20 cellular contexts compared by ENCODE assay signal in the genomic region with DNA sequence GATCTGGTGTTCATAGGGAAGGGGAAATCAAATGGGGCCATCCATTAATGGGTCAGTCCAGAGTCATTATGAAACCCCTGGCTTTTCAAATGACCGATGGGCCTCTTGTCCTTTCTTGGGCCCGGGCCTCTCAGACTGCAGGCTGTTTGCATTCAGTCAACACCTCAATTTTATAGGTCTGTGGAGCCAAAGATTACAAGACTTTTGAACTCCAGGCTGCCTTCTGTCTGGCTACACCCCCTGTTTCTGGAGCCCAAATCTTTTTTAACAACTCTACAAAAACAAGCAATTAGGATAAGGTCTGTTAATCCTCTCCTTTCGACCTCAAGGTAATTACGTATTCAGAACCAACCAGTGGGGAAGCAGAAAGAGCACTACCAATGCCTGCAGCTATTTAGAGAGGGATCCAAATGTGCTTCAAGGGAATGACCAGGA. TPM values are rescaled to one million over a fixed set of nuclear protein-coding genes. Genes with fewer than 3 reads are reported as not detected.
A peak's percentile ranks its signal among the peaks of the same experiment; 100 is the strongest.
DNase-seq lines count a peak whose midpoint lies in the region; ATAC-seq, FAIRE-seq and TF ChIP-seq lines count a peak whose summit lies in the region.
"Had no signal": no experiment of that assay in that cellular context is flagged by ENCODE, and none has a peak within 500 bp of the region (broad histone marks: within the 10 kb centered on the region; RNA-seq: fewer than 3 reads in every experiment).

No MANE protein-coding gene starts in this region.

- CTCF ChIA-PET in Caco-2 (lab: Charles Lee) (no interaction called here), endothelial cell of umbilical vein (lab: Charles Lee) (interaction anchor here (0.8 to 1.4 kb wide), 6 partner anchors 9 to 322 kb away, joined by 3 to 5 read pairs (median 3); no protein-coding TSS in a partner anchor)

- H3K9ac ChIP-seq in HUES48 (ENCODE audit: low read depth, low read length) (no peak overlapping the region), endothelial cell of umbilical vein (replicated peaks; ENCODE audit: extremely low read depth, insufficient read depth, low read length) (no peak overlapping the region)
- H3K9ac ChIP-seq: KMS-11 had no signal

- peak overlapping the region; percentile 9 for H3K27ac Mint-ChIP-seq in Caco-2 (ENCODE audit: unreplicated experiment)
- peak overlapping the region; percentile 44 for H3K27ac Mint-ChIP-seq in neural crest cell (ENCODE audit: unreplicated experiment)
- H3K27ac Mint-ChIP-seq: activated CD8-positive, alpha-beta T cell treated with anti-CD3 and anti-CD28 coated beads for 36 hours; activated T-helper 2 cell treated with anti-CD3 and anti-CD28 coated beads, Interferon-gamma antibody, Interleukin-2, Interleukin-4, amounts not matched to agents 10 μg/mL and 5 μg/mL and 100 μg/mL, durations not matched to agents 14 hours and 24 hours and 36 hours; dendritic cell treated with granulocyte-macrophage colony-stimulating factor and Interleukin-4, amounts not matched to agents 40 ng/mL and 50 ng/mL, for 4 days; memory B cell had no signal

- no peaks in the 10 kb centered on the region for H3K79me2 ChIP-seq in endothelial cell of umbilical vein (ENCODE audit: control insufficient read depth, insufficient read depth, low read length)

- H3K27me3 Mint-ChIP-seq in Caco-2 (ENCODE audit: insufficient read depth, unreplicated experiment) (no peaks in the 10 kb centered on the region), neural crest cell (ENCODE audit: low read depth) (no peaks in the 10 kb centered on the region)
- H3K27me3 Mint-ChIP-seq: activated CD8-positive, alpha-beta T cell treated with anti-CD3 and anti-CD28 coated beads for 36 hours; dendritic cell treated with granulocyte-macrophage colony-stimulating factor and Interleukin-4, amounts not matched to agents 40 ng/mL and 50 ng/mL, for 4 days; memory B cell; stimulated activated naive CD8-positive, alpha-beta T cell treated with anti-CD3 and anti-CD28 coated beads, Interleukin-15, amount 100 ng/mL, for 72 hours had no signal

- H3K4me3 Mint-ChIP-seq in Caco-2 (ENCODE audit: unreplicated experiment) (peak overlapping the region; percentile 20), neural crest cell (peak overlapping the region; percentile 28)
- H3K4me3 Mint-ChIP-seq: activated CD8-positive, alpha-beta T cell treated with anti-CD3 and anti-CD28 coated beads for 36 hours; dendritic cell treated with granulocyte-macrophage colony-stimulating factor and Interleukin-4, amounts not matched to agents 40 ng/mL and 50 ng/mL, for 4 days; memory B cell; stimulated activated naive CD8-positive, alpha-beta T cell treated with anti-CD3 and anti-CD28 coated beads, Interleukin-15, amount 100 ng/mL, for 72 hours had no signal

- DNase-seq in Caco-2 = peak in 1 of 2 experiments; percentile 41
- DNase-seq in endothelial cell of umbilical vein (ENCODE audit: low read depth, low spot score) = no peak
- no peak for DNase-seq in neural crest cell (ENCODE audit: low read depth, low spot score)
- DNase-seq in NCI-H446 (lab: John Stamatoyannopoulos, UW) = no peak
- DNase-seq: activated CD8-positive, alpha-beta T cell treated with anti-CD3 and anti-CD28 coated beads for 36 hours; AML-193; amniotic stem cell; NCI-H1436 treated with DMSO at 0.1 percent for 48 hours; nucleus accumbens; stimulated activated naive CD8-positive, alpha-beta T cell treated with anti-CD3 and anti-CD28 coated beads, Interleukin-15, amount 100 ng/mL, for 72 hours had no signal

- H3K36me3 Mint-ChIP-seq in Caco-2 (ENCODE audit: insufficient read depth, unreplicated experiment) (no peaks in the 10 kb centered on the region), neural crest cell (ENCODE audit: low read depth) (no peaks in the 10 kb centered on the region)
- H3K36me3 Mint-ChIP-seq: memory B cell had no signal

- H3K27ac ChIP-seq in HUES48 (ENCODE audit: low read depth, low read length) (peak overlapping the region; percentile 21), endothelial cell of umbilical vein (ENCODE audit: insufficient read depth, low read depth, low read length) (no peak overlapping the region)
- H3K27ac ChIP-seq: KMS-11, SJSA1 had no signal

- H3K4me3 ChIP-seq in Caco-2 (ENCODE audit: low read depth, low read length) (no peak overlapping the region), HUES48 (ENCODE audit: low read depth, low read length) (no peak overlapping the region), endothelial cell of umbilical vein (replicated peaks in 1 of 3; ENCODE audit: insufficient read depth in 1 of 3, low read depth in 1 of 3, low read length in 3 of 3) (no peak overlapping the region)
- H3K4me3 ChIP-seq: SJSA1 had no signal

- no peak for TF ChIP-seq CTCF in Caco-2 (IDR thresholded peaks at IDR 0.05; ENCODE audit: insufficient read depth in 1 of 2, low read depth in 1 of 2, low read length in 1 of 2, severe bottlenecking in 1 of 2, unreplicated experiment in 1 of 2)
- no peak for TF ChIP-seq CTCF in endothelial cell of umbilical vein (IDR thresholded peaks at IDR 0.05; ENCODE audit: extremely low read depth in 1 of 2, insufficient read depth in 1 of 2, low read depth in 1 of 2, low read length in 2 of 2)
- TF ChIP-seq CTCF in neural crest cell (conservative IDR thresholded peaks at IDR 0.05) = no peak

- intact Hi-C loops in Caco-2 (cut with micrococcal nuclease; ENCODE audit: unreplicated experiment) = loop anchor here (1.0 kb wide), 1 partner anchor 10 kb away; no protein-coding TSS in a partner anchor
- intact Hi-C loops in endothelial cell of umbilical vein (cut with micrococcal nuclease) = loop anchor here (1.0 kb wide), 1 partner anchor 10 kb away; no protein-coding TSS in a partner anchor

- no peaks in the 10 kb centered on the region for H3K9me3 Mint-ChIP-seq in Caco-2 (ENCODE audit: unreplicated experiment)
- peaks cover 4% of the 10 kb centered on the region for H3K9me3 Mint-ChIP-seq in neural crest cell
- H3K9me3 Mint-ChIP-seq: activated CD8-positive, alpha-beta T cell treated with anti-CD3 and anti-CD28 coated beads for 36 hours; activated T-helper 2 cell treated with anti-CD3 and anti-CD28 coated beads, Interferon-gamma antibody, Interleukin-2, Interleukin-4, amounts not matched to agents 10 μg/mL and 5 μg/mL and 100 μg/mL, durations not matched to agents 14 hours and 24 hours and 36 hours; dendritic cell treated with granulocyte-macrophage colony-stimulating factor and Interleukin-4, amounts not matched to agents 40 ng/mL and 50 ng/mL, for 4 days; memory B cell; stimulated activated naive CD8-positive, alpha-beta T cell treated with anti-CD3 and anti-CD28 coated beads, Interleukin-15, amount 100 ng/mL, for 72 hours had no signal

- peak overlapping the region; percentile 14 for H2AFZ ChIP-seq in endothelial cell of umbilical vein (ENCODE audit: low read depth, low read length)

- H3K4me1 ChIP-seq in Caco-2 = peaks cover 9% of the 10 kb centered on the region
- peaks cover 11% of the 10 kb centered on the region for H3K4me1 ChIP-seq in HUES48 (ENCODE audit: control insufficient read depth, insufficient read depth, low read length)
- H3K4me1 ChIP-seq in endothelial cell of umbilical vein (ENCODE audit: control insufficient read depth, extremely low read depth, insufficient read depth, low read length) = peaks cover 6% of the 10 kb centered on the region
- H3K4me1 ChIP-seq: SJSA1 had no signal

- ATAC-seq in GM19324 (IDR thresholded peaks at IDR 0.05; ENCODE audit: low FRiP score, unreplicated experiment) (no peak), GM21723 (IDR thresholded peaks at IDR 0.05; ENCODE audit: unreplicated experiment) (no peak), HG03432 (IDR thresholded peaks at IDR 0.05; ENCODE audit: unreplicated experiment) (no peak)
- ATAC-seq: activated CD8-positive, alpha-beta T cell treated with anti-CD3 and anti-CD28 coated beads for 36 hours; HCT116; stimulated activated naive CD8-positive, alpha-beta T cell treated with anti-CD3 and anti-CD28 coated beads, Interleukin-15, amount 100 ng/mL, for 72 hours had no signal

- no peak overlapping the region for H3K4me2 ChIP-seq in endothelial cell of umbilical vein (ENCODE audit: insufficient read depth, low read length)
- H3K4me2 ChIP-seq: KMS-11 had no signal

- no TSS peak for BruUV-seq in Caco-2 (replicated peaks; lab: Mats Ljungman, UMichigan)
- no TSS peak for BruUV-seq in endothelial cell of umbilical vein (replicated peaks; lab: Mats Ljungman, UMichigan)

- FAIRE-seq in endothelial cell of umbilical vein (lab: Jason Lieb, UNC) = no peak

- H3K9me3 ChIP-seq in Caco-2 = no peaks in the 10 kb centered on the region
- H3K9me3 ChIP-seq in HUES48 (ENCODE audit: control insufficient read depth, insufficient read depth, low read length) = no peaks in the 10 kb centered on the region
- no peaks in the 10 kb centered on the region for H3K9me3 ChIP-seq in endothelial cell of umbilical vein (replicated peaks; ENCODE audit: control insufficient read depth, insufficient read depth, low read length)
- H3K9me3 ChIP-seq: SJSA1 had no signal

- no peaks in the 10 kb centered on the region for H3K9me1 ChIP-seq in endothelial cell of umbilical vein (replicated peaks; ENCODE audit: control insufficient read depth, extremely low read depth, insufficient read depth, low read length)

- no peak for TF ChIP-seq POLR2A in endothelial cell of umbilical vein (IDR thresholded peaks at IDR 0.05; ENCODE audit: low read depth, low read length)

- no peaks in the 10 kb centered on the region for H4K20me1 ChIP-seq in endothelial cell of umbilical vein (replicated peaks; ENCODE audit: control insufficient read depth, extremely low read depth, insufficient read depth, low read length)

- dilution Hi-C loops in endothelial cell of umbilical vein (cut with MboI; ENCODE audit: extremely low pct_ligation_motif_present, low sequenced_read_pairs) = no loop called here

- peaks cover 8% of the 10 kb centered on the region for H3K4me1 Mint-ChIP-seq in Caco-2 (ENCODE audit: low read depth, unreplicated experiment)
- peaks cover 50% of the 10 kb centered on the region for H3K4me1 Mint-ChIP-seq in neural crest cell

- H3K27me3 ChIP-seq in Caco-2 (replicated peaks; ENCODE audit: control insufficient read depth, insufficient read depth, low read length) = no peaks in the 10 kb centered on the region
- H3K27me3 ChIP-seq in HUES48 (ENCODE audit: control insufficient read depth, insufficient read depth, low read length) = no peaks in the 10 kb centered on the region
- H3K27me3 ChIP-seq in endothelial cell of umbilical vein (ENCODE audit: control insufficient read depth in 2 of 2, insufficient read depth in 2 of 2, low read length in 2 of 2) = no peaks in the 10 kb centered on the region
- H3K27me3 ChIP-seq: SJSA1 had no signal

- H3K36me3 ChIP-seq in Caco-2 (ENCODE audit: control insufficient read depth, insufficient read depth, low read length) = no peaks in the 10 kb centered on the region
- H3K36me3 ChIP-seq in HUES48 (ENCODE audit: control insufficient read depth, insufficient read depth, low read length) = no peaks in the 10 kb centered on the region
- no peaks in the 10 kb centered on the region for H3K36me3 ChIP-seq in endothelial cell of umbilical vein (ENCODE audit: control insufficient read depth in 2 of 2, extremely low read depth in 1 of 2, insufficient read depth in 2 of 2, low read length in 2 of 2)
- H3K36me3 ChIP-seq: SJSA1 had no signal

- POLR2A ChIA-PET in Caco-2 (lab: Charles Lee) = interaction anchor here (0.8 kb wide), 1 partner anchor 63 kb away, joined by 3 read pairs; no protein-coding TSS in a partner anchor
- POLR2A ChIA-PET in endothelial cell of umbilical vein (lab: Charles Lee) = interaction anchor here (0.8 kb wide), 1 partner anchor 40 kb away, joined by 3 read pairs; no protein-coding TSS in a partner anchor

RNA-seq across cellular contexts. Expression of a gene that starts 35.6 kb away (rescaled TPM):
- total RNA-seq in Caco-2 (2022) (22.4 and 30.8 TPM in 2 replicates), endothelial cell of umbilical vein (148 and 200 TPM in 2 replicates), neural crest cell (109 and 112 TPM in 2 replicates)
- polyA plus RNA-seq in endothelial cell of umbilical vein = 149 and 171 TPM in 2 replicates
- polyA plus RNA-seq in endothelial cell of umbilical vein (2011; cell fraction: cytosol; rRNA removed) = 139 and 150 TPM in 2 replicates
- 438 and 510 TPM in 2 replicates for polyA plus RNA-seq in endothelial cell of umbilical vein (2011; cell fraction: nucleus; rRNA removed)
- 142 and 205 TPM in 2 replicates for polyA plus RNA-seq in endothelial cell of umbilical vein (2012)
- 318 and 353 TPM in 2 replicates for polyA minus RNA-seq in endothelial cell of umbilical vein
- 2.6 TPM for polyA minus RNA-seq in endothelial cell of umbilical vein (2011; cell fraction: cytosol; rRNA and poly(A)+ RNA removed)
- polyA minus RNA-seq in endothelial cell of umbilical vein (2011; cell fraction: nucleus; rRNA and poly(A)+ RNA removed) = 428 and 523 TPM in 2 replicates
